In the genomic region with DNA sequence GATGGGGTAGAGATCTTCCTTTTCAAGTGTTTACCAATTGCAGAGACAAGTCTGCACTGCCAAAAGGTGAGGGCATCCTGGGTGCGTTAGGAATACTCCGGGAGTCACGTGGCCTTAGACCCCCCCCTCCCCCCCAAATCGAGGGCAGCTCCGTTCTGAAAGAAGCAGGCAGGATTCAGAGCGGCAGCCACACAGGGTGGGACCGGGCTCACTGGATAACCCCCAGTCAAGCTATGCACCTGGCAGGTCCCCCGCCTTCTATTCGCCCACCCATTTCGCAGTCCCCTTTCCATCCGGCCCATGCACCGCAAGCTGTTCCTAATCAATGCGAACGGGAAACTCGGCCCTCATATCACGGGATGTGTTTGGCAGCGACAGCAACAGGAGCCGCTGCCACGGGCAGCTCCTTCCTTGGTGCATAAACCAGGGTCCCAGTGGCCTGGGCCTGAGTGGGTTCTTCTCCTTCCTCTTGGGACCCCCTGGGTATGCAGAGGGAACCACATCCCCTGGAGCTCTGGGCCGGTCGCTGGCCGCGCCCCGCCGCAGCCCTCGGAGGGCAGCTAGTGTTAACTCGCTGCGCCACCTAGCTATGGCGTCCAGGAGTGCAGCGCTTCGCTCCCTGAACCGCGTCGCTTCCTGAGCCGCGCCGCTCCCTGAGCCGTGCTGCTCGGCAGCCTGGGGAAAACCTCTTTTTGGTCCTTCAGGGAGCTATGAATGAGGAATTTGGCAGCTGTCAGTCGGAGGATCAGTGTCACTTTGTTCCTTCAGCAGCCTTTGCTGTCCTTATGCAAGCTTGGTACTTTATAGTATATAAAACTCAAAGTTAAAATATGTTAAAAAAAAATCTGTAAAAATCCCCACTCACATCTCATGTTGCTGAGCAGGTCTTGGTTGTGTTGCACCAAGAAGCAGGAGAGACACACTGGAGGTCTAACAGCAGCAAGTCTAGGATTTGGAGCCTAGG, we compare ENCODE assay signal across 1 cellular context.
TF ChIP-seq lines count a peak whose summit lies in the region.

No MANE protein-coding gene starts in this region.

TF ChIP-seq in HepG2, 621 proteins besides CTCF, POLR2A, EP300 and RAD21 (continued from another document and continues in another):
- TF ChIP-seq, protein P1, sequence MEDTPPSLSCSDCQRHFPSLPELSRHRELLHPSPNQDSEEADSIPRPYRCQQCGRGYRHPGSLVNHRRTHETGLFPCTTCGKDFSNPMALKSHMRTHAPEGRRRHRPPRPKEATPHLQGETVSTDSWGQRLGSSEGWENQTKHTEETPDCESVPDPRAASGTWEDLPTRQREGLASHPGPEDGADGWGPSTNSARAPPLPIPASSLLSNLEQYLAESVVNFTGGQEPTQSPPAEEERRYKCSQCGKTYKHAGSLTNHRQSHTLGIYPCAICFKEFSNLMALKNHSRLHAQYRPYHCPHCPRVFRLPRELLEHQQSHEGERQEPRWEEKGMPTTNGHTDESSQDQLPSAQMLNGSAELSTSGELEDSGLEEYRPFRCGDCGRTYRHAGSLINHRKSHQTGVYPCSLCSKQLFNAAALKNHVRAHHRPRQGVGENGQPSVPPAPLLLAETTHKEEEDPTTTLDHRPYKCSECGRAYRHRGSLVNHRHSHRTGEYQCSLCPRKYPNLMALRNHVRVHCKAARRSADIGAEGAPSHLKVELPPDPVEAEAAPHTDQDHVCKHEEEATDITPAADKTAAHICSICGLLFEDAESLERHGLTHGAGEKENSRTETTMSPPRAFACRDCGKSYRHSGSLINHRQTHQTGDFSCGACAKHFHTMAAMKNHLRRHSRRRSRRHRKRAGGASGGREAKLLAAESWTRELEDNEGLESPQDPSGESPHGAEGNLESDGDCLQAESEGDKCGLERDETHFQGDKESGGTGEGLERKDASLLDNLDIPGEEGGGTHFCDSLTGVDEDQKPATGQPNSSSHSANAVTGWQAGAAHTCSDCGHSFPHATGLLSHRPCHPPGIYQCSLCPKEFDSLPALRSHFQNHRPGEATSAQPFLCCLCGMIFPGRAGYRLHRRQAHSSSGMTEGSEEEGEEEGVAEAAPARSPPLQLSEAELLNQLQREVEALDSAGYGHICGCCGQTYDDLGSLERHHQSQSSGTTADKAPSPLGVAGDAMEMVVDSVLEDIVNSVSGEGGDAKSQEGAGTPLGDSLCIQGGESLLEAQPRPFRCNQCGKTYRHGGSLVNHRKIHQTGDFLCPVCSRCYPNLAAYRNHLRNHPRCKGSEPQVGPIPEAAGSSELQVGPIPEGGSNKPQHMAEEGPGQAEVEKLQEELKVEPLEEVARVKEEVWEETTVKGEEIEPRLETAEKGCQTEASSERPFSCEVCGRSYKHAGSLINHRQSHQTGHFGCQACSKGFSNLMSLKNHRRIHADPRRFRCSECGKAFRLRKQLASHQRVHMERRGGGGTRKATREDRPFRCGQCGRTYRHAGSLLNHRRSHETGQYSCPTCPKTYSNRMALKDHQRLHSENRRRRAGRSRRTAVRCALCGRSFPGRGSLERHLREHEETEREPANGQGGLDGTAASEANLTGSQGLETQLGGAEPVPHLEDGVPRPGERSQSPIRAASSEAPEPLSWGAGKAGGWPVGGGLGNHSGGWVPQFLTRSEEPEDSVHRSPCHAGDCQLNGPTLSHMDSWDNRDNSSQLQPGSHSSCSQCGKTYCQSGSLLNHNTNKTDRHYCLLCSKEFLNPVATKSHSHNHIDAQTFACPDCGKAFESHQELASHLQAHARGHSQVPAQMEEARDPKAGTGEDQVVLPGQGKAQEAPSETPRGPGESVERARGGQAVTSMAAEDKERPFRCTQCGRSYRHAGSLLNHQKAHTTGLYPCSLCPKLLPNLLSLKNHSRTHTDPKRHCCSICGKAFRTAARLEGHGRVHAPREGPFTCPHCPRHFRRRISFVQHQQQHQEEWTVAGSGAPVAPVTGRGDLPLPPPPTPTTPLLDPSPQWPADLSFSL (CRISPR knock-in tag; IDR thresholded peaks at IDR 0.05), result peak; percentile 77; the same call in 1 of the 2 replicates
- TF ChIP-seq ETV6 (CRISPR knock-in tag; conservative IDR thresholded peaks at IDR 0.05), result no peak
- TF ChIP-seq, protein P2, sequence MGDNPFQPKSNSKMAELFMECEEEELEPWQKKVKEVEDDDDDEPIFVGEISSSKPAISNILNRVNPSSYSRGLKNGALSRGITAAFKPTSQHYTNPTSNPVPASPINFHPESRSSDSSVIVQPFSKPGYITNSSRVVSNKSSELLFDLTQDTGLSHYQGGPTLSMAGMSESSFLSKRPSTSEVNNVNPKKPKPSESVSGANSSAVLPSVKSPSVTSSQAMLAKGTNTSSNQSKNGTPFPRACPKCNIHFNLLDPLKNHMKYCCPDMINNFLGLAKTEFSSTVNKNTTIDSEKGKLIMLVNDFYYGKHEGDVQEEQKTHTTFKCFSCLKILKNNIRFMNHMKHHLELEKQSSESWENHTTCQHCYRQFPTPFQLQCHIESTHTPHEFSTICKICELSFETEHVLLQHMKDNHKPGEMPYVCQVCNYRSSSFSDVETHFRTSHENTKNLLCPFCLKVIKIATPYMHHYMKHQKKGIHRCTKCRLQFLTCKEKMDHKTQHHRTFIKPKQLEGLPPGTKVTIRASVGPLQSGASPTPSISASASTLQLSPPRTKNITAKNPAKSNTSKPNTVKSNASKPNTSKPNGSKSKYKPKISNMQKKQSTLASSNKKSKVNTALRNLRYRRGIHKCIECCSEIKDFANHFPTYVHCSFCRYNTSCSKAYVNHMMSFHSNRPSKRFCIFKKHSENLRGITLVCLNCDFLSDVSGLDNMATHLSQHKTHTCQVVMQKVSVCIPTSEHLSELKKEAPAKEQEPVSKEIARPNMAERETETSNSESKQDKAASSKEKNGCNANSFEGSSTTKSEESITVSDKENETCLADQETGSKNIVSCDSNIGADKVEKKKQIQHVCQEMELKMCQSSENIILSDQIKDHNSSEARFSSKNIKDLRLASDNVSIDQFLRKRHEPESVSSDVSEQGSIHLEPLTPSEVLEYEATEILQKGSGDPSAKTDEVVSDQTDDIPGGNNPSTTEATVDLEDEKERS (CRISPR knock-in tag; IDR thresholded peaks at IDR 0.05), result 0 out of 2 replicates have a peak, but pooled peaks have one; percentile 25
- TF ChIP-seq PHF20 (CRISPR knock-in tag; IDR thresholded peaks at IDR 0.05), result no peak
- TF ChIP-seq KLF6 (CRISPR knock-in tag; IDR thresholded peaks at IDR 0.05), result 0 out of 2 replicates have a peak, but pooled peaks have one; percentile 33
- TF ChIP-seq NFIB (CRISPR knock-in tag; IDR thresholded peaks at IDR 0.05; ENCODE audit: borderline replicate concordance), result no peak
- 0 out of 2 replicates have a peak, but pooled peaks have one; percentile 24 for TF ChIP-seq GPN1 (CRISPR knock-in tag; IDR thresholded peaks at IDR 0.05; ENCODE audit: borderline replicate concordance)
- TF ChIP-seq BCL6 (CRISPR knock-in tag; IDR thresholded peaks at IDR 0.05), result peak; percentile 44; the same call in 1 of the 2 replicates
- TF ChIP-seq, protein P3, sequence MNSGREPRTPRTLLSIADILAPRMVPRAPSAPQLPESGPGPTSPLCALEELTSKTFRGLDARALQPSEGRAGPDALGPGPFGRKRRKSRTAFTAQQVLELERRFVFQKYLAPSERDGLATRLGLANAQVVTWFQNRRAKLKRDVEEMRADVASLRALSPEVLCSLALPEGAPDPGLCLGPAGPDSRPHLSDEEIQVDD (CRISPR knock-in tag; IDR thresholded peaks at IDR 0.05; ENCODE audit: borderline replicate concordance), result no peak
- TF ChIP-seq SETDB1 (CRISPR knock-in tag; IDR thresholded peaks at IDR 0.05; ENCODE audit: borderline replicate concordance), result no peak
- no peak for TF ChIP-seq ZNF790 (CRISPR knock-in tag; IDR thresholded peaks at IDR 0.05; ENCODE audit: borderline replicate concordance)
- TF ChIP-seq HOXA3 (CRISPR knock-in tag; IDR thresholded peaks at IDR 0.05), result peak; percentile 71
- no peak for TF ChIP-seq ATRX (CRISPR knock-in tag; IDR thresholded peaks at IDR 0.05; ENCODE audit: borderline replicate concordance)
- no peak for TF ChIP-seq REPIN1 (CRISPR knock-in tag; IDR thresholded peaks at IDR 0.05; ENCODE audit: borderline replicate concordance, low read depth)
- TF ChIP-seq, protein P4, sequence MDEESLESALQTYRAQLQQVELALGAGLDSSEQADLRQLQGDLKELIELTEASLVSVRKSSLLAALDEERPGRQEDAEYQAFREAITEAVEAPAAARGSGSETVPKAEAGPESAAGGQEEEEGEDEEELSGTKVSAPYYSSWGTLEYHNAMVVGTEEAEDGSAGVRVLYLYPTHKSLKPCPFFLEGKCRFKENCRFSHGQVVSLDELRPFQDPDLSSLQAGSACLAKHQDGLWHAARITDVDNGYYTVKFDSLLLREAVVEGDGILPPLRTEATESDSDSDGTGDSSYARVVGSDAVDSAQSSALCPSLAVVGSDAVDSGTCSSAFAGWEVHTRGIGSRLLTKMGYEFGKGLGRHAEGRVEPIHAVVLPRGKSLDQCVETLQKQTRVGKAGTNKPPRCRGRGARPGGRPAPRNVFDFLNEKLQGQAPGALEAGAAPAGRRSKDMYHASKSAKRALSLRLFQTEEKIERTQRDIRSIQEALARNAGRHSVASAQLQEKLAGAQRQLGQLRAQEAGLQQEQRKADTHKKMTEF (CRISPR knock-in tag; IDR thresholded peaks at IDR 0.05), result peak; percentile 14
- TF ChIP-seq GATAD1 (CRISPR knock-in tag; IDR thresholded peaks at IDR 0.05), result peak; percentile 45
- no peak for TF ChIP-seq HOXA9 (CRISPR knock-in tag; IDR thresholded peaks at IDR 0.05; ENCODE audit: borderline replicate concordance)
- TF ChIP-seq NFYB (CRISPR knock-in tag; IDR thresholded peaks at IDR 0.05), result no peak; the same call in 1 of the 2 replicates
- peak; percentile 78; the same call in 1 of the 2 replicates for TF ChIP-seq NFKBIZ (CRISPR knock-in tag; IDR thresholded peaks at IDR 0.05)
- TF ChIP-seq, protein P5, sequence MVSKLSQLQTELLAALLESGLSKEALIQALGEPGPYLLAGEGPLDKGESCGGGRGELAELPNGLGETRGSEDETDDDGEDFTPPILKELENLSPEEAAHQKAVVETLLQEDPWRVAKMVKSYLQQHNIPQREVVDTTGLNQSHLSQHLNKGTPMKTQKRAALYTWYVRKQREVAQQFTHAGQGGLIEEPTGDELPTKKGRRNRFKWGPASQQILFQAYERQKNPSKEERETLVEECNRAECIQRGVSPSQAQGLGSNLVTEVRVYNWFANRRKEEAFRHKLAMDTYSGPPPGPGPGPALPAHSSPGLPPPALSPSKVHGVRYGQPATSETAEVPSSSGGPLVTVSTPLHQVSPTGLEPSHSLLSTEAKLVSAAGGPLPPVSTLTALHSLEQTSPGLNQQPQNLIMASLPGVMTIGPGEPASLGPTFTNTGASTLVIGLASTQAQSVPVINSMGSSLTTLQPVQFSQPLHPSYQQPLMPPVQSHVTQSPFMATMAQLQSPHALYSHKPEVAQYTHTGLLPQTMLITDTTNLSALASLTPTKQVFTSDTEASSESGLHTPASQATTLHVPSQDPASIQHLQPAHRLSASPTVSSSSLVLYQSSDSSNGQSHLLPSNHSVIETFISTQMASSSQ (IDR thresholded peaks at IDR 0.05; ENCODE audit: low read depth), result no peak
- TF ChIP-seq, protein P5 (CRISPR knock-in tag; IDR thresholded peaks at IDR 0.05; ENCODE audit: borderline replicate concordance), result no peak
- peak; percentile 77 for TF ChIP-seq RBM39 (IDR thresholded peaks at IDR 0.05; ENCODE audit: low read depth, low read length, poor library complexity, severe bottlenecking)
- TF ChIP-seq MTA3 (CRISPR knock-in tag; IDR thresholded peaks at IDR 0.05), result no peak
- TF ChIP-seq, protein P6, sequence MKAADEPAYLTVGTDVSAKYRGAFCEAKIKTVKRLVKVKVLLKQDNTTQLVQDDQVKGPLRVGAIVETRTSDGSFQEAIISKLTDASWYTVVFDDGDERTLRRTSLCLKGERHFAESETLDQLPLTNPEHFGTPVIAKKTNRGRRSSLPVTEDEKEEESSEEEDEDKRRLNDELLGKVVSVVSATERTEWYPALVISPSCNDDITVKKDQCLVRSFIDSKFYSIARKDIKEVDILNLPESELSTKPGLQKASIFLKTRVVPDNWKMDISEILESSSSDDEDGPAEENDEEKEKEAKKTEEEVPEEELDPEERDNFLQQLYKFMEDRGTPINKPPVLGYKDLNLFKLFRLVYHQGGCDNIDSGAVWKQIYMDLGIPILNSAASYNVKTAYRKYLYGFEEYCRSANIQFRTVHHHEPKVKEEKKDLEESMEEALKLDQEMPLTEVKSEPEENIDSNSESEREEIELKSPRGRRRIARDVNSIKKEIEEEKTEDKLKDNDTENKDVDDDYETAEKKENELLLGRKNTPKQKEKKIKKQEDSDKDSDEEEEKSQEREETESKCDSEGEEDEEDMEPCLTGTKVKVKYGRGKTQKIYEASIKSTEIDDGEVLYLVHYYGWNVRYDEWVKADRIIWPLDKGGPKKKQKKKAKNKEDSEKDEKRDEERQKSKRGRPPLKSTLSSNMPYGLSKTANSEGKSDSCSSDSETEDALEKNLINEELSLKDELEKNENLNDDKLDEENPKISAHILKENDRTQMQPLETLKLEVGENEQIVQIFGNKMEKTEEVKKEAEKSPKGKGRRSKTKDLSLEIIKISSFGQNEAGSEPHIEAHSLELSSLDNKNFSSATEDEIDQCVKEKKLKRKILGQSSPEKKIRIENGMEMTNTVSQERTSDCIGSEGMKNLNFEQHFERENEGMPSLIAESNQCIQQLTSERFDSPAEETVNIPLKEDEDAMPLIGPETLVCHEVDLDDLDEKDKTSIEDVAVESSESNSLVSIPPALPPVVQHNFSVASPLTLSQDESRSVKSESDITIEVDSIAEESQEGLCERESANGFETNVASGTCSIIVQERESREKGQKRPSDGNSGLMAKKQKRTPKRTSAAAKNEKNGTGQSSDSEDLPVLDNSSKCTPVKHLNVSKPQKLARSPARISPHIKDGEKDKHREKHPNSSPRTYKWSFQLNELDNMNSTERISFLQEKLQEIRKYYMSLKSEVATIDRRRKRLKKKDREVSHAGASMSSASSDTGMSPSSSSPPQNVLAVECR (CRISPR knock-in tag; IDR thresholded peaks at IDR 0.05; ENCODE audit: borderline replicate concordance), result peak; percentile 58
- no peak for TF ChIP-seq POLR2AphosphoS2 (IDR thresholded peaks at IDR 0.05; ENCODE audit: low read depth, low read length)
- TF ChIP-seq TARDBP (CRISPR knock-in tag; IDR thresholded peaks at IDR 0.05), result peak; percentile 7; the same call in 1 of the 2 replicates
- TF ChIP-seq SP5 (CRISPR knock-in tag; IDR thresholded peaks at IDR 0.05; ENCODE audit: borderline replicate concordance, low read depth), result no peak
- TF ChIP-seq POLR2AphosphoS5 (IDR thresholded peaks at IDR 0.05; ENCODE audit: low read depth, low read length), result no peak
- TF ChIP-seq, protein P7, sequence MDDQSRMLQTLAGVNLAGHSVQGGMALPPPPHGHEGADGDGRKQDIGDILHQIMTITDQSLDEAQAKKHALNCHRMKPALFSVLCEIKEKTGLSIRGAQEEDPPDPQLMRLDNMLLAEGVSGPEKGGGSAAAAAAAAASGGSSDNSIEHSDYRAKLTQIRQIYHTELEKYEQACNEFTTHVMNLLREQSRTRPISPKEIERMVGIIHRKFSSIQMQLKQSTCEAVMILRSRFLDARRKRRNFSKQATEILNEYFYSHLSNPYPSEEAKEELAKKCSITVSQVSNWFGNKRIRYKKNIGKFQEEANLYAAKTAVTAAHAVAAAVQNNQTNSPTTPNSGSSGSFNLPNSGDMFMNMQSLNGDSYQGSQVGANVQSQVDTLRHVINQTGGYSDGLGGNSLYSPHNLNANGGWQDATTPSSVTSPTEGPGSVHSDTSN (CRISPR knock-in tag; IDR thresholded peaks at IDR 0.05; ENCODE audit: borderline replicate concordance), result no peak
